ENCODE assay signal across 33 cellular contexts in genomic region chr6:90573624-90574023, GRCh38.
"Had no signal": no experiment of that assay in that cellular context is flagged by ENCODE, and none has a peak within 500 bp of the region (broad histone marks: within the 10 kb centered on the region; RNA-seq: fewer than 3 reads in every experiment).

No MANE protein-coding gene starts in this region.

- H3K27ac ChIP-seq: RWPE1, WERI-Rb-1 had no signal

- DNase-seq: activated CD4-positive, alpha-beta memory T cell treated with anti-CD3 and anti-CD28 coated beads, Interleukin-2, amount 10 ng/mL, durations not matched to agents 7 days and 5 days; activated CD4-positive, alpha-beta T cell treated with anti-CD3 and anti-CD28 coated beads for 1 hour; activated CD4-positive, alpha-beta T cell treated with anti-CD3 and anti-CD28 coated beads for 48 hours; activated CD4-positive, CD25-positive, alpha-beta regulatory T cell; activated CD8-positive, alpha-beta memory T cell treated with anti-CD3 and anti-CD28 coated beads for 24 hours; activated CD8-positive, alpha-beta memory T cell treated with anti-CD3 and anti-CD28 coated beads, Interleukin-2, amount 10 ng/mL, durations not matched to agents 7 days and 5 days; activated CD8-positive, alpha-beta memory T cell treated with anti-CD3 and anti-CD28 coated beads, Interleukin-2, amount 50 U/mL, for 48 hours; activated effector memory CD4-positive, alpha-beta T cell treated with Interleukin-2 at 50 U/mL for 16 hours; activated naive CD4-positive, alpha-beta T cell treated with anti-CD3 and anti-CD28 coated beads, Interleukin-2, amount 10 ng/mL, durations not matched to agents 7 days and 5 days; activated naive CD8-positive, alpha-beta T cell treated with anti-CD3 and anti-CD28 coated beads, Interleukin-2, amount 50 U/mL, for 24 hours; activated T-cell treated with anti-CD3 and anti-CD28 coated beads, Interleukin-2, amount 50 U/mL, for 48 hours; anterior cingulate cortex; caudate nucleus; cerebellar nuclear complex; MM.1S; NCI-H1048; NCI-H1105 treated with DMSO at 0.1 percent for 48 hours; NCI-H1436; NCI-H1694; NCI-H1930; NCI-H524 treated with DMSO at 0.1 percent for 48 hours; NCI-H748 treated with DMSO at 0.1 percent for 48 hours; NK-92 treated with Interleukin-12 subunit alpha and Interleukin-12 subunit beta, amount 100 ng/mL, for 24 hours; PC-3; SIG-M5; SW 1271; T-helper 1 cell; T-helper 2 cell; T-helper 9 cell; WERI-Rb-1 had no signal

- H3K36me3 ChIP-seq: WERI-Rb-1 had no signal

- ATAC-seq: activated CD8-positive, alpha-beta memory T cell treated with anti-CD3 and anti-CD28 coated beads, Interleukin-2, amount 10 ng/mL, durations not matched to agents 7 days and 5 days; activated naive CD8-positive, alpha-beta T cell treated with anti-CD3 and anti-CD28 coated beads, Interleukin-2, amount 50 U/mL, for 24 hours; PC-3; Right ventricle myocardium inferior; SK-N-SH treated with all-trans-retinoic acid at 6 μM for 48 hours had no signal
